Comparison of ENCODE assay signal across 1 cellular context in the genomic region with DNA sequence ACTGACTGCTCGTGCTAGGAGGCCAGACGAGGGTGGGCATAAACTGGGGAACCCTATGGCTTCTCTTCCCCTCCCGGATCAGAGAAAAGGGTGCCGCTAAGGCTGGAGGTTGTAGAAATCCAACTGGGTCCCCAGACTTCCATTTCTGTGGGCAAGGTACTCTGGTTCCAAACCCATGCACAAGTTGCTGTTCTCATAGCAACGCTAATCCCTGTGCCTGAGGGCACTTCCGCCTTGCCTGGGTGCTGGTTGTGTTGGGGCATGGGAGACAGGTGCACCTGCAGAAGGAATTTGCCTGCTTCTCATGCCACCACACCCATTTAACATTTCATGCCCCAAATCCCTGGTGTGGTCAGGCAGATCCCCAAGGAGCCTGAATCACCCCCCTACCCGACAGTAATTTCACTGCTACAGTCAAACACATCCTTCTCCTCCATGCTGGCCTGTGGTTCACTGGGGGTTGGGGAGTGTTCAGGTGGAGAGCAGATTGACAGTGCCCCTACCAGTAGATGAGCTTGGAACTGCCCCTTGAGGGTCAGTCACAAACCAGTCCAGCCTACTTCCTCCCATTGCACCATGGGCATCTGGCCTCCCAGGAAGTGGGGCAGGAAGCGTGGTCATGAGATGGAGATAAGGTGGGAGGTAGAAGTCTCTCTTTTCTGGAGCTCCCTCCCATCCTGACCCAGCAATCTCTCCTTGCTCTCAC.
TF ChIP-seq lines count a peak whose summit lies in the region.

No MANE protein-coding gene starts in this region.

TF ChIP-seq in HEK293, 187 proteins besides CTCF, POLR2A, EP300 and RAD21 (continued from another document):
- TF ChIP-seq, protein P1, sequence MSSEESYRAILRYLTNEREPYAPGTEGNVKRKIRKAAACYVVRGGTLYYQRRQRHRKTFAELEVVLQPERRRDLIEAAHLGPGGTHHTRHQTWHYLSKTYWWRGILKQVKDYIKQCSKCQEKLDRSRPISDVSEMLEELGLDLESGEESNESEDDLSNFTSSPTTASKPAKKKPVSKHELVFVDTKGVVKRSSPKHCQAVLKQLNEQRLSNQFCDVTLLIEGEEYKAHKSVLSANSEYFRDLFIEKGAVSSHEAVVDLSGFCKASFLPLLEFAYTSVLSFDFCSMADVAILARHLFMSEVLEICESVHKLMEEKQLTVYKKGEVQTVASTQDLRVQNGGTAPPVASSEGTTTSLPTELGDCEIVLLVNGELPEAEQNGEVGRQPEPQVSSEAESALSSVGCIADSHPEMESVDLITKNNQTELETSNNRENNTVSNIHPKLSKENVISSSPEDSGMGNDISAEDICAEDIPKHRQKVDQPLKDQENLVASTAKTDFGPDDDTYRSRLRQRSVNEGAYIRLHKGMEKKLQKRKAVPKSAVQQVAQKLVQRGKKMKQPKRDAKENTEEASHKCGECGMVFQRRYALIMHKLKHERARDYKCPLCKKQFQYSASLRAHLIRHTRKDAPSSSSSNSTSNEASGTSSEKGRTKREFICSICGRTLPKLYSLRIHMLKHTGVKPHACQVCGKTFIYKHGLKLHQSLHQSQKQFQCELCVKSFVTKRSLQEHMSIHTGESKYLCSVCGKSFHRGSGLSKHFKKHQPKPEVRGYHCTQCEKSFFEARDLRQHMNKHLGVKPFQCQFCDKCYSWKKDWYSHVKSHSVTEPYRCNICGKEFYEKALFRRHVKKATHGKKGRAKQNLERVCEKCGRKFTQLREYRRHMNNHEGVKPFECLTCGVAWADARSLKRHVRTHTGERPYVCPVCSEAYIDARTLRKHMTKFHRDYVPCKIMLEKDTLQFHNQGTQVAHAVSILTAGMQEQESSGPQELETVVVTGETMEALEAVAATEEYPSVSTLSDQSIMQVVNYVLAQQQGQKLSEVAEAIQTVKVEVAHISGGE (tag by site-specific recombination; conservative IDR thresholded peaks at IDR 0.05; ENCODE audit: low read depth): peak; percentile 35
- peak; percentile 33; the same call in 1 of the 2 replicates for TF ChIP-seq GLIS1 (tag by site-specific recombination; IDR thresholded peaks at IDR 0.05)
- TF ChIP-seq SP3 (tag by site-specific recombination; IDR thresholded peaks at IDR 0.05): peak; percentile 54; the same call in 1 of the 2 replicates
- TF ChIP-seq, protein P2, sequence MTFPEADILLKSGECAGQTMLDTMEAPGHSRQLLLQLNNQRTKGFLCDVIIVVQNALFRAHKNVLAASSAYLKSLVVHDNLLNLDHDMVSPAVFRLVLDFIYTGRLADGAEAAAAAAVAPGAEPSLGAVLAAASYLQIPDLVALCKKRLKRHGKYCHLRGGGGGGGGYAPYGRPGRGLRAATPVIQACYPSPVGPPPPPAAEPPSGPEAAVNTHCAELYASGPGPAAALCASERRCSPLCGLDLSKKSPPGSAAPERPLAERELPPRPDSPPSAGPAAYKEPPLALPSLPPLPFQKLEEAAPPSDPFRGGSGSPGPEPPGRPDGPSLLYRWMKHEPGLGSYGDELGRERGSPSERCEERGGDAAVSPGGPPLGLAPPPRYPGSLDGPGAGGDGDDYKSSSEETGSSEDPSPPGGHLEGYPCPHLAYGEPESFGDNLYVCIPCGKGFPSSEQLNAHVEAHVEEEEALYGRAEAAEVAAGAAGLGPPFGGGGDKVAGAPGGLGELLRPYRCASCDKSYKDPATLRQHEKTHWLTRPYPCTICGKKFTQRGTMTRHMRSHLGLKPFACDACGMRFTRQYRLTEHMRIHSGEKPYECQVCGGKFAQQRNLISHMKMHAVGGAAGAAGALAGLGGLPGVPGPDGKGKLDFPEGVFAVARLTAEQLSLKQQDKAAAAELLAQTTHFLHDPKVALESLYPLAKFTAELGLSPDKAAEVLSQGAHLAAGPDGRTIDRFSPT (tag by site-specific recombination; IDR thresholded peaks at IDR 0.05): peak; percentile 52; the same call in 1 of the 2 replicates
- TF ChIP-seq ZNF175 (tag by site-specific recombination; IDR thresholded peaks at IDR 0.05): no peak
- peak; percentile 51 for TF ChIP-seq ZNF335 (tag by site-specific recombination; conservative IDR thresholded peaks at IDR 0.05)
TF ChIP-seq in HEK293: peak in this region for 8.
